ENCODE assay signal across 21 cellular contexts in genomic region chr6:10399451-10399850, GRCh38. TPM values are rescaled to one million over a fixed set of nuclear protein-coding genes. Genes with fewer than 3 reads are reported as not detected.
DNase-seq lines count a peak whose midpoint lies in the region; ATAC-seq, FAIRE-seq and TF ChIP-seq lines count a peak whose summit lies in the region.
"Had no signal": no experiment of that assay in that cellular context is flagged by ENCODE, and none has a peak within 500 bp of the region (broad histone marks: within the 10 kb centered on the region; RNA-seq: fewer than 3 reads in every experiment).

No MANE protein-coding gene starts in this region.

- TF ChIP-seq CTCF in HFFc6 (IDR thresholded peaks at IDR 0.05), result no peak
- no peak for TF ChIP-seq CTCF in breast epithelium (IDR thresholded peaks at IDR 0.05)
- no peak for TF ChIP-seq CTCF in keratinocyte (optimal IDR thresholded peaks at IDR 0.05 in 1 of 3, IDR thresholded peaks at IDR 0.05 in 1 of 3, conservative IDR thresholded peaks at IDR 0.05 in 1 of 3; ENCODE audit: extremely low read depth in 1 of 3, insufficient read depth in 2 of 3, low read length in 3 of 3)
- TF ChIP-seq CTCF in smooth muscle cell (IDR thresholded peaks at IDR 0.05; ENCODE audit: borderline replicate concordance, insufficient read depth, poor library complexity, severe bottlenecking), result no peak

- H3K9ac ChIP-seq in keratinocyte (ENCODE audit: control insufficient read depth, extremely low read depth, insufficient read depth, low read length), result peak overlapping the region; percentile 97
- peak overlapping the region; percentile 40 for H3K9ac ChIP-seq in smooth muscle cell (ENCODE audit: low read depth)

- no peaks in the 10 kb centered on the region for H4K20me1 ChIP-seq in keratinocyte (ENCODE audit: control insufficient read depth, extremely low read depth, insufficient read depth, low read length)
- H4K20me1 ChIP-seq in smooth muscle cell (ENCODE audit: low read depth), result no peaks in the 10 kb centered on the region

- no peak overlapping the region for H3K4me3 ChIP-seq in breast epithelium
- peak overlapping the region in 1 of 3 experiments; percentile 44 for H3K4me3 ChIP-seq in keratinocyte (ENCODE audit: control insufficient read depth in 2 of 3, extremely low read depth in 1 of 3, insufficient read depth in 2 of 3, low read depth in 1 of 3, low read length in 3 of 3)
- H3K4me3 ChIP-seq in smooth muscle cell, result no peak overlapping the region
- H3K4me3 ChIP-seq: Peyer's patch had no signal

- H3K4me1 ChIP-seq in breast epithelium, result peaks cover 0 to 16% of the 10 kb centered on the region in 2 donors
- peaks cover 53% of the 10 kb centered on the region for H3K4me1 ChIP-seq in keratinocyte (ENCODE audit: control insufficient read depth, extremely low read depth, insufficient read depth, low read length)
- H3K4me1 ChIP-seq in smooth muscle cell (ENCODE audit: low read depth), result peaks cover 7% of the 10 kb centered on the region

- H3K27ac ChIP-seq in breast epithelium (peak overlapping the region; percentile 76 to 79), keratinocyte (ENCODE audit: control insufficient read depth, insufficient read depth, low read length) (peak overlapping the region; percentile 98), smooth muscle cell (ENCODE audit: low read depth) (peak overlapping the region; percentile 96)
- H3K27ac ChIP-seq: Peyer's patch had no signal

- no peak for FAIRE-seq in keratinocyte (lab: Jason Lieb, UNC)
- FAIRE-seq: GM19239 had no signal

- H3K36me3 Mint-ChIP-seq in HFFc6 (ENCODE audit: low read depth), result peaks cover 74% of the 10 kb centered on the region

- H3K36me3 ChIP-seq in breast epithelium, result no peaks in the 10 kb centered on the region
- H3K36me3 ChIP-seq in keratinocyte (ENCODE audit: control insufficient read depth in 2 of 2, extremely low read depth in 1 of 2, insufficient read depth in 2 of 2, low read length in 2 of 2), result peaks cover 16 to 29% of the 10 kb centered on the region in 2 experiments
- no peaks in the 10 kb centered on the region for H3K36me3 ChIP-seq in smooth muscle cell (ENCODE audit: low read depth)
- H3K36me3 ChIP-seq: Peyer's patch had no signal

- H3K27me3 Mint-ChIP-seq in HFFc6 (ENCODE audit: insufficient read depth), result peaks cover 3% of the 10 kb centered on the region

- DNase-seq in HFFc6 (no peak), breast epithelium (ENCODE audit: low spot score in 2 of 2) (no peak), keratinocyte (ENCODE audit: low read depth, low spot score) (no peak), smooth muscle cell (lab: John Stamatoyannopoulos, UW; ENCODE audit: unreplicated experiment) (no peak), NCI-H1694 treated with DMSO at 0.1 percent for 48 hours (lab: John Stamatoyannopoulos, UW) (no peak), NCI-H2081 treated with DMSO at 0.1 percent for 48 hours (lab: John Stamatoyannopoulos, UW) (no peak)
- no peak for DNase-seq in stimulated activated naive CD8-positive, alpha-beta T cell treated with anti-CD3 and anti-CD28 coated beads, Interleukin-15, Interleukin-2, amounts not matched to agents 100 U/mL and 50 U/mL, for 24 hours
- DNase-seq: ACHN, AML-193, COR-L47, DMS153, EL, H9, KBM-7, NCI-H1436, NCI-H2081, NCI-H510A treated with DMSO at 0.1 percent for 48 hours, Peyer's patch, SHP77 treated with DMSO at 0.1 percent for 48 hours had no signal

- H3K4me2 ChIP-seq in keratinocyte (ENCODE audit: control insufficient read depth, extremely low read depth, insufficient read depth, low read depth, low read length) (peak overlapping the region; percentile 69), smooth muscle cell (no peak overlapping the region)

- H3K27me3 ChIP-seq in breast epithelium (peaks cover 0 to 6% of the 10 kb centered on the region in 2 donors), keratinocyte (ENCODE audit: control insufficient read depth, extremely low read depth, insufficient read depth, low read length) (no peaks in the 10 kb centered on the region), smooth muscle cell (ENCODE audit: low read depth) (peaks cover 30% of the 10 kb centered on the region)

- dilution Hi-C loops in keratinocyte (cut with MboI; ENCODE audit: extremely low pct_ligation_motif_present, low sequenced_read_pairs), result no loop called here

- no peaks in the 10 kb centered on the region for H3K9me3 Mint-ChIP-seq in HFFc6

- H3K9me1 ChIP-seq in keratinocyte (ENCODE audit: control insufficient read depth, extremely low read depth, insufficient read depth, low read length), result no peaks in the 10 kb centered on the region

- intact Hi-C loops in breast epithelium (cut with DNase I; ENCODE audit: low total_unique reads), result no loop called here

- H3K9me3 ChIP-seq in breast epithelium (no peaks in the 10 kb centered on the region), keratinocyte (ENCODE audit: control insufficient read depth, low read depth, low read length) (no peaks in the 10 kb centered on the region), smooth muscle cell (replicated peaks; ENCODE audit: low read depth) (no peaks in the 10 kb centered on the region)

- H2AFZ ChIP-seq in keratinocyte (ENCODE audit: control insufficient read depth, low read length) (no peak overlapping the region), smooth muscle cell (ENCODE audit: low read depth) (no peak overlapping the region)

- no peak for ATAC-seq in stimulated activated naive CD8-positive, alpha-beta T cell treated with anti-CD3 and anti-CD28 coated beads, Interleukin-15, Interleukin-2, amounts not matched to agents 100 U/mL and 50 U/mL, for 24 hours
- ATAC-seq in GM19395 (IDR thresholded peaks at IDR 0.05; ENCODE audit: unreplicated experiment), result no peak

- TF ChIP-seq POLR2A in breast epithelium (IDR thresholded peaks at IDR 0.05), result no peak

- 76% methylated on average over 2 of the region's 2 CpGs for WGBS in smooth muscle cell (ENCODE audit: low lambda C conversion rate)

- H3K4me1 Mint-ChIP-seq in HFFc6 (ENCODE audit: low read depth), result peaks cover 83% of the 10 kb centered on the region

- H3K27ac Mint-ChIP-seq in HFFc6, result peak overlapping the region; percentile 77
- H3K27ac Mint-ChIP-seq: H9 had no signal

- H3K4me3 Mint-ChIP-seq in HFFc6, result peak overlapping the region; percentile 40

- H3F3A ChIP-seq in smooth muscle cell (ENCODE audit: low read depth), result no peaks in the 10 kb centered on the region

- H3K79me2 ChIP-seq in keratinocyte (ENCODE audit: control insufficient read depth, insufficient read depth, low read length), result peaks cover 36% of the 10 kb centered on the region
- no peaks in the 10 kb centered on the region for H3K79me2 ChIP-seq in smooth muscle cell (ENCODE audit: low read depth)

RNA-seq across cellular contexts. Expression of gene TFAP2A, which starts 15.4 kb away (rescaled TPM):
- total RNA-seq in HFFc6 (2021; fragmentation: NEBNext Ultra II Directional; extraction: Animal tissue kit (Norgen Biotek cat#: 25700)), result 10 to 100 TPM; 64.1 to 89.0 (median 83.8) TPM
- 10 to 100 TPM in 2 of 3 donors, not detected in 1; 25.2 to 46.0 TPM for total RNA-seq in breast epithelium
- 25.5 to 30.2 TPM (median 27.7 TPM) in 3 replicates for polyA plus RNA-seq in keratinocyte
- 88.1 TPM for polyA plus RNA-seq in keratinocyte (2011; ENCODE audit: low read depth)
- polyA plus RNA-seq in keratinocyte (2011; cell fraction: cytosol; rRNA removed), result 28.5 and 39.0 TPM in 2 replicates
- polyA plus RNA-seq in keratinocyte (2011; cell fraction: nucleus; rRNA removed), result 104 and 128 TPM in 2 replicates
- polyA plus RNA-seq in keratinocyte (2012; ENCODE audit: low replicate concordance), result 64.1 and 117 TPM in 2 replicates
- polyA minus RNA-seq in keratinocyte, result 26.9 to 42.3 TPM (median 32.3 TPM) in 3 replicates
- polyA minus RNA-seq in keratinocyte (2011; cell fraction: cytosol; rRNA and poly(A)+ RNA removed), result 55.2 TPM
- polyA minus RNA-seq in keratinocyte (2011; cell fraction: nucleus; rRNA and poly(A)+ RNA removed), result 65.1 and 87.0 TPM in 2 replicates
- 6.2 and 13.6 TPM in 2 replicates for total RNA-seq in smooth muscle cell
- polyA plus RNA-seq in smooth muscle cell, result 10.1 and 33.9 TPM in 2 replicates
